In the genomic region with DNA sequence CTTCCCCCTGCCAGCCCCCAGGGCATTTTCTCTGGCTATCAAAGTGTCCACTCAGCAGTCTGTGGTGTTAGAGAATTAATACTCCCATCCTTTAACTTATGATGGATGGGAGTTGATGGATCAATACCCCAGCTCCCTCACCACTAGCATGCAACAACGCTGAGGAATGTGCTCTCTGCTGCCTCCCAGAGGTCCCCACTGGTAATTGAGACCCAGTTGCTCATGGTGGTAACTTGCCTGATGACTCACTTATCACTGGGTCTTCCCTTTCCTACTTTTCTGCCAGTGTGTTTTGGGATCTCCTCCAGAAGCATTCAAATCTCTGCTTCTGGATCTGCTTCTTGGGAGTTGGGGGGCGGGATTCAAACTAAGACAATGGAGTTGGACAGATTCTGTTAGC, we compare ENCODE assay signal across 1 cellular context.
A peak's percentile ranks its signal among the peaks of the same experiment; 100 is the strongest.
TF ChIP-seq lines count a peak whose summit lies in the region.

No MANE protein-coding gene starts in this region.

TF ChIP-seq in K562, 482 proteins besides CTCF, POLR2A, EP300 and RAD21 (continued from another document):
- TF ChIP-seq AFF1 (IDR thresholded peaks at IDR 0.05; ENCODE audit: low read depth in 1 of 2, partially characterized antibody in 2 of 2): no peak
- 0 out of 2 replicates have a peak, but pooled peaks have one; percentile 35 for TF ChIP-seq XRCC5 (IDR thresholded peaks at IDR 0.05; ENCODE audit: low read depth, low read length)
- no peak for TF ChIP-seq CBX3 (IDR thresholded peaks at IDR 0.05; ENCODE audit: borderline replicate concordance in 1 of 2, low read length in 2 of 2)
- TF ChIP-seq HEY1 (CRISPR knock-in tag; IDR thresholded peaks at IDR 0.05; ENCODE audit: borderline replicate concordance): no peak
- no peak for TF ChIP-seq CCNT2 (IDR thresholded peaks at IDR 0.05; ENCODE audit: borderline replicate concordance, extremely low read depth, insufficient read length, low read depth, low read length)
- no peak for TF ChIP-seq EWSR1 (IDR thresholded peaks at IDR 0.05; ENCODE audit: borderline replicate concordance, low read depth, partially characterized antibody)
- TF ChIP-seq JUND (IDR thresholded peaks at IDR 0.05; ENCODE audit: borderline replicate concordance, low read depth, low read length): peak; percentile 75
- TF ChIP-seq JUND (tag; IDR thresholded peaks at IDR 0.05; ENCODE audit: borderline replicate concordance, low read depth, low read length): peak; percentile 50; the same call in 1 of the 3 replicates
- no peak for TF ChIP-seq CXXC5 (CRISPR knock-in tag; IDR thresholded peaks at IDR 0.05)
- 0 out of 2 replicates have a peak, but pooled peaks have one; percentile 15 for TF ChIP-seq FOSL1 (tag; conservative IDR thresholded peaks at IDR 0.05)
- TF ChIP-seq CREM (IDR thresholded peaks at IDR 0.05; ENCODE audit: low read depth): 0 out of 2 replicates have a peak, but pooled peaks have one; percentile 8
- TF ChIP-seq BACH1 (tag; IDR thresholded peaks at IDR 0.05): no peak
- peak; percentile 26; the same call in 1 of the 2 replicates for TF ChIP-seq HMBOX1 (IDR thresholded peaks at IDR 0.05)
- TF ChIP-seq RFX5 (IDR thresholded peaks at IDR 0.05; ENCODE audit: low read depth, low read length): peak; percentile 47; the same call in 1 of the 2 replicates
- TF ChIP-seq ATF3 (IDR thresholded peaks at IDR 0.05): peak; percentile 65
- TF ChIP-seq ATF3 (CRISPR knock-in tag; conservative IDR thresholded peaks at IDR 0.05): no peak
- TF ChIP-seq ETS2 (tag; IDR thresholded peaks at IDR 0.05; ENCODE audit: borderline replicate concordance, poor library complexity, severe bottlenecking): no peak
- 0 out of 4 replicates have a peak, but pooled peaks of 1 of the 2 experiments have one; percentile 62 for TF ChIP-seq TEAD1 (CRISPR knock-in tag; IDR thresholded peaks at IDR 0.05)
- TF ChIP-seq SRSF7 (optimal IDR thresholded peaks at IDR 0.05; ENCODE audit: low read depth, low read length): no peak
- TF ChIP-seq, protein P1, sequence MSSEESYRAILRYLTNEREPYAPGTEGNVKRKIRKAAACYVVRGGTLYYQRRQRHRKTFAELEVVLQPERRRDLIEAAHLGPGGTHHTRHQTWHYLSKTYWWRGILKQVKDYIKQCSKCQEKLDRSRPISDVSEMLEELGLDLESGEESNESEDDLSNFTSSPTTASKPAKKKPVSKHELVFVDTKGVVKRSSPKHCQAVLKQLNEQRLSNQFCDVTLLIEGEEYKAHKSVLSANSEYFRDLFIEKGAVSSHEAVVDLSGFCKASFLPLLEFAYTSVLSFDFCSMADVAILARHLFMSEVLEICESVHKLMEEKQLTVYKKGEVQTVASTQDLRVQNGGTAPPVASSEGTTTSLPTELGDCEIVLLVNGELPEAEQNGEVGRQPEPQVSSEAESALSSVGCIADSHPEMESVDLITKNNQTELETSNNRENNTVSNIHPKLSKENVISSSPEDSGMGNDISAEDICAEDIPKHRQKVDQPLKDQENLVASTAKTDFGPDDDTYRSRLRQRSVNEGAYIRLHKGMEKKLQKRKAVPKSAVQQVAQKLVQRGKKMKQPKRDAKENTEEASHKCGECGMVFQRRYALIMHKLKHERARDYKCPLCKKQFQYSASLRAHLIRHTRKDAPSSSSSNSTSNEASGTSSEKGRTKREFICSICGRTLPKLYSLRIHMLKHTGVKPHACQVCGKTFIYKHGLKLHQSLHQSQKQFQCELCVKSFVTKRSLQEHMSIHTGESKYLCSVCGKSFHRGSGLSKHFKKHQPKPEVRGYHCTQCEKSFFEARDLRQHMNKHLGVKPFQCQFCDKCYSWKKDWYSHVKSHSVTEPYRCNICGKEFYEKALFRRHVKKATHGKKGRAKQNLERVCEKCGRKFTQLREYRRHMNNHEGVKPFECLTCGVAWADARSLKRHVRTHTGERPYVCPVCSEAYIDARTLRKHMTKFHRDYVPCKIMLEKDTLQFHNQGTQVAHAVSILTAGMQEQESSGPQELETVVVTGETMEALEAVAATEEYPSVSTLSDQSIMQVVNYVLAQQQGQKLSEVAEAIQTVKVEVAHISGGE (CRISPR knock-in tag; IDR thresholded peaks at IDR 0.05): no peak
- TF ChIP-seq, protein P2, sequence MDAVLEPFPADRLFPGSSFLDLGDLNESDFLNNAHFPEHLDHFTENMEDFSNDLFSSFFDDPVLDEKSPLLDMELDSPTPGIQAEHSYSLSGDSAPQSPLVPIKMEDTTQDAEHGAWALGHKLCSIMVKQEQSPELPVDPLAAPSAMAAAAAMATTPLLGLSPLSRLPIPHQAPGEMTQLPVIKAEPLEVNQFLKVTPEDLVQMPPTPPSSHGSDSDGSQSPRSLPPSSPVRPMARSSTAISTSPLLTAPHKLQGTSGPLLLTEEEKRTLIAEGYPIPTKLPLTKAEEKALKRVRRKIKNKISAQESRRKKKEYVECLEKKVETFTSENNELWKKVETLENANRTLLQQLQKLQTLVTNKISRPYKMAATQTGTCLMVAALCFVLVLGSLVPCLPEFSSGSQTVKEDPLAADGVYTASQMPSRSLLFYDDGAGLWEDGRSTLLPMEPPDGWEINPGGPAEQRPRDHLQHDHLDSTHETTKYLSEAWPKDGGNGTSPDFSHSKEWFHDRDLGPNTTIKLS (IDR thresholded peaks at IDR 0.05; ENCODE audit: borderline replicate concordance, low read depth): no peak
- TF ChIP-seq ZNF316 (IDR thresholded peaks at IDR 0.05): 0 out of 2 replicates have a peak, but pooled peaks have one; percentile 32
- peak; percentile 9; the same call in 1 of the 2 replicates for TF ChIP-seq MAFK (IDR thresholded peaks at IDR 0.05; ENCODE audit: low read length)
- TF ChIP-seq USF1 (CRISPR knock-in tag; IDR thresholded peaks at IDR 0.05): no peak
